Comparison of ENCODE assay signal across 8 cellular contexts in the genomic region with DNA sequence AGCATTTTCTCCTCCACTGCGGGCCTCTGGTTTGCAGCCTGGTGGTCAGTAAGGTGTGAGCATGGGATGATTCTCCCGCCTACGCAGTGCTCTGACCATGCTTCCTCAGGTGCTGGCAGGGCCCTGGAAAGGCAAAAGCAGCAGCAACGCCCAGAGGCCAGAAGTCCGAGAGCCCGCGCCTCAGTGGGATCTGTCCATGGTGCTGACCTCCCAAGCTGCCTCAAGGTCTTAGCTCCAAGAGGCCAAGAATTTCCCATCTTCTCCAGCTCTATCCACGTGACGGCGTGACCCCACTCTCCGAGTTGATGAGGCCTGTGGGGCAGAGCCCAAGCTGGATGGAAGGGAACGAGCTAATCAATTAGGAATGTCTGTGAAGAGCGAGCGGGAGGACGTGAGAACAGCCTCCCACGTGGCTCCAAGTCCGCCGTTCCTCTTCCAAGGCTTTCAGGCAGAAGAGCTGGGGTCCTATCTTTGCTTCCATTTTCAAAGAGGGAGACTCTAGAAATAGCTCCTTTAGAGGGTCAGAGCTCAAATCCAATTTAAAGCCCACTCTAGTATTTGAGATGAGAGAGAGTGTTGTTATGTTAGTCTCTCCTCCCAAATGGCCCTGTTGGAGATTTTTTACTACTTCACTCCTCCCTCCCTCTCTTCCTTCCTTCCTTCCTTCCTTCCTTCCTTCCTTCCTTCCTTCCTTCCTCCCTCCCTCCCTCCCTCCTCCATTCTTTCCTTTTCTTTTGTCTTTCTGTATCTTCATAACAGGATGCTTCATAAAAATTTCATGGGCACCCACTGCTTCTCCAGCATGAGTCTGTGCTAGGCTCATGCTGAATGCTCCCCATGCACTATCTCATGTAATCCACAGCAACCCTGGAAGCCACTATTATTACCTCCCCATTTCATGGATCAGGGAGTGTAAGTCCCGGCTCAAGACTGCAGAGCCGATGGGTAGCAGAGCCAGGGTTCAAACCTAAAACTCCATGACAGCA.
DNase-seq lines count a peak whose midpoint lies in the region; ATAC-seq and TF ChIP-seq lines count a peak whose summit lies in the region.

No MANE protein-coding gene starts in this region.

- TF ChIP-seq CTCF in A673 (conservative IDR thresholded peaks at IDR 0.05; ENCODE audit: low read depth, low read length) (no peak), HCT116 (IDR thresholded peaks at IDR 0.05 in 2 of 3, conservative IDR thresholded peaks at IDR 0.05 in 1 of 3; ENCODE audit: borderline replicate concordance in 1 of 3, insufficient read depth in 1 of 3, low read depth in 2 of 3, low read length in 2 of 3) (no peak), vagina (IDR thresholded peaks at IDR 0.05) (no peak), gastrocnemius medialis (IDR thresholded peaks at IDR 0.05 in 4 of 5, conservative IDR thresholded peaks at IDR 0.05 in 1 of 5) (no peak)

- intact Hi-C loops in A673 (cut with micrococcal nuclease; ENCODE audit: unreplicated experiment), result loop anchor here (2.0 to 5.0 kb wide), 2 partner anchors 70 to 184 kb away; partner anchors contain the start of gene OLFM1
- intact Hi-C loops in HCT116 (cut with micrococcal nuclease), result no loop called here
- intact Hi-C loops in activated T-helper 1 cell treated with anti-CD3 and anti-CD28 coated beads, Interleukin-12 subunit alpha, Interleukin-12 subunit beta, Interleukin-2, Interleukin-4 antibody, amounts not matched to agents 30 ng/mL and 10 ng/mL and 1 ng/mL, durations not matched to agents 14 hours and 24 hours and 36 hours (cut with micrococcal nuclease), result no loop called here
- intact Hi-C loops in left colon (cut with DNase I, micrococcal nuclease), result no loop called here
- intact Hi-C loops in vagina (cut with DNase I), result no loop called here
- intact Hi-C loops in gastrocnemius medialis (cut with DNase I; ENCODE audit: low total_unique reads), result loop anchor here (2.0 kb wide), 1 partner anchor 70 kb away; the partner anchor contains the start of gene OLFM1

- CTCF ChIA-PET in A673 (lab: Charles Lee), result interaction anchor here (1.5 kb wide), 1 partner anchor 70 kb away, joined by 5 read pairs; no protein-coding TSS in a partner anchor
- CTCF ChIA-PET in HCT116 (lab: Charles Lee), result interaction anchor here (1.2 kb wide), 1 partner anchor 10 kb away, joined by 3 read pairs; no protein-coding TSS in a partner anchor

- in situ Hi-C loops in gastrocnemius medialis (cut with MboI; ENCODE audit: low sequenced_read_pairs in 4 of 4), result no loop called here

- H3K4me2 ChIP-seq in HCT116 (ENCODE audit: low read length), result no peak overlapping the region

- H3K27ac ChIP-seq in A673 (ENCODE audit: low read depth, low read length, poor library complexity, severe bottlenecking), result peak overlapping the region; percentile 95
- H3K27ac ChIP-seq in HCT116 (ENCODE audit: low read depth, low read length), result no peak overlapping the region
- H3K27ac ChIP-seq in vagina, result no peak overlapping the region
- no peak overlapping the region for H3K27ac ChIP-seq in gastrocnemius medialis

- no peak for TF ChIP-seq POLR2A in HCT116 (IDR thresholded peaks at IDR 0.05; ENCODE audit: borderline replicate concordance, extremely low read depth, insufficient read depth, insufficient read length)
- TF ChIP-seq POLR2A in vagina (IDR thresholded peaks at IDR 0.05), result no peak
- no peak for TF ChIP-seq POLR2A in gastrocnemius medialis (IDR thresholded peaks at IDR 0.05)

- H3K36me3 Mint-ChIP-seq in activated T-helper 1 cell treated with anti-CD3 and anti-CD28 coated beads, Interleukin-12 subunit alpha, Interleukin-12 subunit beta, Interleukin-2, Interleukin-4 antibody, amounts not matched to agents 30 ng/mL and 10 ng/mL and 1 ng/mL, durations not matched to agents 14 hours and 24 hours and 36 hours (ENCODE audit: low read depth), result no peaks in the 10 kb centered on the region

- H3K27me3 Mint-ChIP-seq in activated T-helper 1 cell treated with anti-CD3 and anti-CD28 coated beads, Interleukin-12 subunit alpha, Interleukin-12 subunit beta, Interleukin-2, Interleukin-4 antibody, amounts not matched to agents 30 ng/mL and 10 ng/mL and 1 ng/mL, durations not matched to agents 14 hours and 24 hours and 36 hours (ENCODE audit: insufficient read depth), result no peaks in the 10 kb centered on the region

- H3K4me1 Mint-ChIP-seq in activated T-helper 1 cell treated with anti-CD3 and anti-CD28 coated beads, Interleukin-12 subunit alpha, Interleukin-12 subunit beta, Interleukin-2, Interleukin-4 antibody, amounts not matched to agents 30 ng/mL and 10 ng/mL and 1 ng/mL, durations not matched to agents 14 hours and 24 hours and 36 hours (ENCODE audit: low read depth), result no peaks in the 10 kb centered on the region

- POLR2A ChIA-PET in A673 (lab: Charles Lee; ENCODE audit: low non-redundant PET), result interaction anchor here (0.8 kb wide), 1 partner anchor 68 kb away, joined by 5 read pairs; no protein-coding TSS in a partner anchor
- POLR2A ChIA-PET in HCT116 (lab: Charles Lee), result no interaction called here

- ATAC-seq in HCT116 (no peak), left colon (peak; percentile 58), gastrocnemius medialis (no peak), GM18870 (IDR thresholded peaks at IDR 0.05; ENCODE audit: unreplicated experiment) (no peak)

- H3K4me3 ChIP-seq in A673 (ENCODE audit: low read depth, low read length, poor library complexity, severe bottlenecking) (peak overlapping the region; percentile 46), HCT116 (replicated peaks in 1 of 2; ENCODE audit: low read depth in 1 of 2, low read length in 2 of 2) (no peak overlapping the region), vagina (no peak overlapping the region), gastrocnemius medialis (no peak overlapping the region)

- H3K4me3 Mint-ChIP-seq in activated T-helper 1 cell treated with anti-CD3 and anti-CD28 coated beads, Interleukin-12 subunit alpha, Interleukin-12 subunit beta, Interleukin-2, Interleukin-4 antibody, amounts not matched to agents 30 ng/mL and 10 ng/mL and 1 ng/mL, durations not matched to agents 14 hours and 24 hours and 36 hours, result no peak overlapping the region

- no peaks in the 10 kb centered on the region for H3K79me2 ChIP-seq in HCT116 (ENCODE audit: insufficient read depth, low read length)

- H3K27ac Mint-ChIP-seq in activated T-helper 1 cell treated with anti-CD3 and anti-CD28 coated beads, Interleukin-12 subunit alpha, Interleukin-12 subunit beta, Interleukin-2, Interleukin-4 antibody, amounts not matched to agents 30 ng/mL and 10 ng/mL and 1 ng/mL, durations not matched to agents 14 hours and 24 hours and 36 hours, result no peak overlapping the region

- peaks cover 60% of the 10 kb centered on the region for H3K4me1 ChIP-seq in A673 (ENCODE audit: insufficient read depth, low read length, poor library complexity, severe bottlenecking)
- peaks cover 4 to 15% of the 10 kb centered on the region in 2 experiments for H3K4me1 ChIP-seq in HCT116 (ENCODE audit: control insufficient read depth in 1 of 2, insufficient read depth in 2 of 2, low read length in 2 of 2)
- H3K4me1 ChIP-seq in vagina, result no peaks in the 10 kb centered on the region
- H3K4me1 ChIP-seq in gastrocnemius medialis, result no peaks in the 10 kb centered on the region

- H3K9me3 Mint-ChIP-seq in activated T-helper 1 cell treated with anti-CD3 and anti-CD28 coated beads, Interleukin-12 subunit alpha, Interleukin-12 subunit beta, Interleukin-2, Interleukin-4 antibody, amounts not matched to agents 30 ng/mL and 10 ng/mL and 1 ng/mL, durations not matched to agents 14 hours and 24 hours and 36 hours, result no peaks in the 10 kb centered on the region

- H3K27me3 ChIP-seq in A673 (replicated peaks; ENCODE audit: insufficient read depth, low read depth, low read length, poor library complexity), result no peaks in the 10 kb centered on the region
- peaks cover 48% of the 10 kb centered on the region for H3K27me3 ChIP-seq in HCT116 (ENCODE audit: insufficient read depth, low read length)
- H3K27me3 ChIP-seq in vagina, result no peaks in the 10 kb centered on the region
- peaks cover 16 to 25% (median 17%) of the 10 kb centered on the region in 3 donors for H3K27me3 ChIP-seq in gastrocnemius medialis

- H3K36me3 ChIP-seq in A673 (ENCODE audit: insufficient read depth, low read length, poor library complexity, severe bottlenecking) (peaks cover 11% of the 10 kb centered on the region), HCT116 (ENCODE audit: control insufficient read depth in 1 of 2, insufficient read depth in 2 of 2, low read length in 2 of 2) (no peaks in the 10 kb centered on the region), vagina (no peaks in the 10 kb centered on the region), gastrocnemius medialis (no peaks in the 10 kb centered on the region)

- H2AFZ ChIP-seq in HCT116 (ENCODE audit: low read depth, low read length, poor library complexity, severe bottlenecking), result no peak overlapping the region

- H3K9me2 ChIP-seq in HCT116 (ENCODE audit: insufficient read depth), result no peaks in the 10 kb centered on the region

- TF ChIP-seq RAD21 in HCT116 (IDR thresholded peaks at IDR 0.05; ENCODE audit: low read depth), result no peak

- RAD21 ChIA-PET in HCT116 (lab: Charles Lee; ENCODE audit: low non-redundant PET in 1 of 2, low total read pairs in 2 of 2, uncharacterized antibody in 2 of 2, unreplicated experiment in 2 of 2), result no interaction called here

- no peak overlapping the region for H3K9ac ChIP-seq in HCT116 (ENCODE audit: low read length)

- BruUV-seq in A673 (replicated peaks; lab: Mats Ljungman, UMichigan) (TSS peak; percentile 50), HCT116 (replicated peaks; lab: Mats Ljungman, UMichigan) (no TSS peak)

- H3K9me3 ChIP-seq in A673 (ENCODE audit: low read depth, low read length, poor library complexity, severe bottlenecking) (no peaks in the 10 kb centered on the region), HCT116 (ENCODE audit: control insufficient read depth in 1 of 2, insufficient read depth in 1 of 2, low read depth in 1 of 2, low read length in 2 of 2) (no peaks in the 10 kb centered on the region), vagina (no peaks in the 10 kb centered on the region), gastrocnemius medialis (no peaks in the 10 kb centered on the region)

- peak; percentile 92 for DNase-seq in A673 (ENCODE audit: low spot score)
- peak; percentile 19 for DNase-seq in HCT116 (ENCODE audit: low read depth, low spot score)
- DNase-seq in activated T-helper 1 cell treated with anti-CD3 and anti-CD28 coated beads, Interleukin-12 subunit alpha, Interleukin-12 subunit beta, Interleukin-2, Interleukin-4 antibody, amounts not matched to agents 30 ng/mL and 10 ng/mL and 1 ng/mL, durations not matched to agents 14 hours and 24 hours and 36 hours (ENCODE audit: low spot score), result peak; percentile 3
- peak in 1 of 2 donors; percentile 62 for DNase-seq in left colon
- no peak for DNase-seq in vagina (ENCODE audit: extremely low spot score in 2 of 2)
- no peak for DNase-seq in gastrocnemius medialis
- DNase-seq in NCI-H146 treated with DMSO at 0.1 percent for 48 hours (lab: John Stamatoyannopoulos, UW; ENCODE audit: unreplicated experiment), result no peak

- H4K20me1 ChIP-seq in HCT116 (ENCODE audit: insufficient read depth), result no peaks in the 10 kb centered on the region

TF ChIP-seq in HCT116, 20 proteins besides CTCF, POLR2A, EP300 and RAD21 (continues in another document):
- TF ChIP-seq ZFX (IDR thresholded peaks at IDR 0.05), result no peak

Comparison
In these comparisons a context has a peak if more than half of its experiments do, and no peak if none do; other contexts are left out.
1. DNase-seq: peak in A673 (single experiment), HCT116 (single experiment) and activated T-helper 1 cell treated with anti-CD3 and anti-CD28 coated beads, Interleukin-12 subunit alpha, Interleukin-12 subunit beta, Interleukin-2, Interleukin-4 antibody, amounts not matched to agents 30 ng/mL and 10 ng/mL and 1 ng/mL, durations not matched to agents 14 hours and 24 hours and 36 hours (single experiment); none in vagina (0 of 2), gastrocnemius medialis (0 of 2) and NCI-H146 treated with DMSO at 0.1 percent for 48 hours (single experiment).
2. intact Hi-C loops: an anchor here in A673 (2.0 to 5.0 kb wide) and gastrocnemius medialis (2.0 kb wide); none called in HCT116, activated T-helper 1 cell treated with anti-CD3 and anti-CD28 coated beads, Interleukin-12 subunit alpha, Interleukin-12 subunit beta, Interleukin-2, Interleukin-4 antibody, amounts not matched to agents 30 ng/mL and 10 ng/mL and 1 ng/mL, durations not matched to agents 14 hours and 24 hours and 36 hours, left colon and vagina.